In the genomic region with DNA sequence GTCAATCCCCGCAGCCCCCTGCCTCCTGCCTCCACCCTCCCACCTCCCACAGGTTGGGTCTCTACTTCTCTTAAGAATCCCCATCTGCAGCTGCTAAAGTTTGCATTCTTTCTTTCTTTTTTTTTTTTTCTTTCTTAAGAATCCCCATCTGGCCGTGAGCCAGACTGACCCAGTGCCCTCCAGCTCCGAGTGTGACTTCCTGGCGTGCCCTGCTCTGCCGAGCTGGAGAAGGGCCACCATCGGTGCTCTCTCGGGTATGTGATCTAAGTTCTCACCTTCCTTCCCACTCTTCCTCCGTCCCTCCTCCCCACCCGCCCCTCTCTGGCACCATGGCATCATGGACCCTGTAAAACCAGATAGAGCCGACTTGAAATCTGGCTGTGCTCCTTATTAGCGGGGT, we compare ENCODE assay signal across 17 cellular contexts.
"Had no signal": no experiment of that assay in that cellular context is flagged by ENCODE, and none has a peak within 500 bp of the region (broad histone marks: within the 10 kb centered on the region; RNA-seq: fewer than 3 reads in every experiment).

No MANE protein-coding gene starts in this region.

- H3K9me3 ChIP-seq: esophagus muscularis mucosa, mucosa of descending colon, suprapubic skin, transverse colon had no signal

- H3K4me3 Mint-ChIP-seq: activated CD8-positive, alpha-beta T cell treated with anti-CD3 and anti-CD28 coated beads, Interleukin-2, amount 10 ng/mL, durations not matched to agents 7 days and 5 days; memory B cell; stimulated activated effector memory CD8-positive, alpha-beta T cell treated with anti-CD3 and anti-CD28 coated beads, Interleukin-12 subunit alpha, Interleukin-12 subunit beta, amount 100 ng/mL, for 72 hours; stimulated activated naive CD8-positive, alpha-beta T cell treated with anti-CD3 and anti-CD28 coated beads, Interleukin-15, amount 100 ng/mL, for 72 hours had no signal

- H3K36me3 Mint-ChIP-seq: activated naive CD4-positive, alpha-beta T cell treated with anti-CD3 and anti-CD28 coated beads, Interleukin-2, amount 50 U/mL, for 72 hours; memory B cell; stimulated activated effector memory CD8-positive, alpha-beta T cell treated with anti-CD3 and anti-CD28 coated beads, Interleukin-12 subunit alpha, Interleukin-12 subunit beta, amount 100 ng/mL, for 72 hours had no signal

- H3K4me3 ChIP-seq: esophagus muscularis mucosa, mucosa of descending colon, suprapubic skin, transverse colon had no signal

- H3K27ac ChIP-seq: brain microvascular endothelial cell, esophagus muscularis mucosa, suprapubic skin, transverse colon had no signal

- H3K4me1 Mint-ChIP-seq: stimulated activated effector memory CD8-positive, alpha-beta T cell treated with anti-CD3 and anti-CD28 coated beads, Interleukin-12 subunit alpha, Interleukin-12 subunit beta, amount 100 ng/mL, for 72 hours had no signal

- H3K36me3 ChIP-seq: brain microvascular endothelial cell, esophagus muscularis mucosa, suprapubic skin, transverse colon had no signal

- ATAC-seq: activated CD8-positive, alpha-beta T cell treated with anti-CD3 and anti-CD28 coated beads, Interleukin-2, amount 10 ng/mL, durations not matched to agents 7 days and 5 days; activated naive CD4-positive, alpha-beta T cell treated with anti-CD3 and anti-CD28 coated beads, Interleukin-2, amount 50 U/mL, for 72 hours; mucosa of descending colon; stimulated activated effector memory CD8-positive, alpha-beta T cell treated with anti-CD3 and anti-CD28 coated beads, Interleukin-12 subunit alpha, Interleukin-12 subunit beta, amount 100 ng/mL, for 72 hours; stimulated activated naive CD8-positive, alpha-beta T cell treated with anti-CD3 and anti-CD28 coated beads, Interleukin-15, amount 100 ng/mL, for 72 hours had no signal

- H3K27me3 ChIP-seq: brain microvascular endothelial cell, transverse colon had no signal

- H3K27ac Mint-ChIP-seq: activated CD8-positive, alpha-beta T cell treated with anti-CD3 and anti-CD28 coated beads, Interleukin-2, amount 10 ng/mL, durations not matched to agents 7 days and 5 days; activated naive CD4-positive, alpha-beta T cell treated with anti-CD3 and anti-CD28 coated beads, Interleukin-2, amount 50 U/mL, for 72 hours; memory B cell; stimulated activated effector memory CD8-positive, alpha-beta T cell treated with anti-CD3 and anti-CD28 coated beads, Interleukin-12 subunit alpha, Interleukin-12 subunit beta, amount 100 ng/mL, for 72 hours; stimulated activated naive CD8-positive, alpha-beta T cell treated with anti-CD3 and anti-CD28 coated beads, Interleukin-15, amount 100 ng/mL, for 72 hours had no signal

- H3K9me3 Mint-ChIP-seq: activated naive CD4-positive, alpha-beta T cell treated with anti-CD3 and anti-CD28 coated beads, Interleukin-2, amount 50 U/mL, for 72 hours; memory B cell; neural crest cell; stimulated activated effector memory CD8-positive, alpha-beta T cell treated with anti-CD3 and anti-CD28 coated beads, Interleukin-12 subunit alpha, Interleukin-12 subunit beta, amount 100 ng/mL, for 72 hours; stimulated activated naive CD8-positive, alpha-beta T cell treated with anti-CD3 and anti-CD28 coated beads, Interleukin-15, amount 100 ng/mL, for 72 hours had no signal

- DNase-seq: activated CD4-positive, alpha-beta T cell treated with anti-CD3 and anti-CD28 coated beads for 1 hour; activated CD4-positive, alpha-beta T cell treated with anti-CD3 and anti-CD28 coated beads, Interleukin-2, amount 50 U/mL, for 1 hour; activated CD8-positive, alpha-beta T cell treated with anti-CD3 and anti-CD28 coated beads, Interleukin-2, amount 10 ng/mL, durations not matched to agents 7 days and 5 days; brain microvascular endothelial cell; caudate nucleus; hippocampal formation; mucosa of descending colon; stimulated activated CD4-positive, alpha-beta T cell treated with anti-CD3 and anti-CD28 coated beads, Interleukin-1b, Interleukin-23, amount 100 ng/mL, for 48 hours; stimulated activated naive CD8-positive, alpha-beta T cell treated with anti-CD3 and anti-CD28 coated beads, Interleukin-15, amount 100 ng/mL, for 72 hours; T-helper 1 cell; transverse colon had no signal
